In the genomic region with DNA sequence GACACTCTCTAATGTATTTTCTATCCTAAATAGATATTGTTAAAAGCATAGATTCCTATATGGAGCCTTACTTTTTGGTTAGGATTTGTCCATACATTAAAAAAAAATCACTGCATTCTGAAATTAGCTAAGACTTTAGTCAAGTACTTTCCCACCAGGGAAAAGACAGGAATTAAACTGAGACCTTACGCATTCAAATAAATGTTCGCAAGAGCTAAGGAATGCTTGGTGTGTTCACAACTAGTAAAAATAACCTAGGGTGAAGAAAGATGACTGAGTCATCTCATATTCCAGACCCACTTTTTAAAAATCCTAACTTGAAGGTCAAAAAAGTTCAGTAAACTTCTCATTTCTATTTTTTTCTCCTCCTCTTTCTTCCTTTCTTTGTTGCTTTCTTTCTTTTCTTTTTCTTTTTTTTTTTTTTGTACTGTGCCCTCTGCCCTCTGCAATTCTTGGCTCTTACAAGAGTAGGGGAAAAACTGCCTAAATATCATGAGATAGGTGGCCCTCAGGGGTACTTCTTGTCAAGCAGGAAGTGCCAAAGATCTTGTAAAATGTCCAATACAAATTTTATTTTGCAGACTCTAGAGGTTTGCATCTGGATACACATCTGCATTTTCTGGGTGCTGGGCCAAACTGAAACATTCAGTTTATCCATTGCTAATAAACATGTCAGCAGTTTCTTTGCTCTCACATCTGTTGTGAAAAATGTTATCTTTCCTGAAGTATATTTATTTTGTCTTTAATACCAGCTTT, we compare ENCODE assay signal across 12 cellular contexts.
DNase-seq lines count a peak whose midpoint lies in the region; ATAC-seq and TF ChIP-seq lines count a peak whose summit lies in the region.
"Had no signal": no experiment of that assay in that cellular context is flagged by ENCODE, and none has a peak within 500 bp of the region (broad histone marks: within the 10 kb centered on the region; RNA-seq: fewer than 3 reads in every experiment).

No MANE protein-coding gene starts in this region.

- no peaks in the 10 kb centered on the region for H3K9me2 ChIP-seq in GM23338 (ENCODE audit: insufficient read depth)

- TF ChIP-seq CTCF in ascending aorta (IDR thresholded peaks at IDR 0.05) (no peak), GM23338 (conservative IDR thresholded peaks at IDR 0.05; ENCODE audit: low read depth in 2 of 2) (no peak), prostate gland (IDR thresholded peaks at IDR 0.05) (no peak)

- no peak overlapping the region for H2BK5ac ChIP-seq in mesendoderm (ENCODE audit: low read length)

- no peaks in the 10 kb centered on the region for H3K27me3 Mint-ChIP-seq in GM23338 (ENCODE audit: insufficient read depth, low read depth, poor library complexity)

- intact Hi-C loops in ascending aorta (cut with DNase I): loop anchor here (5.0 kb wide), 3 partner anchors 98 to 213 kb away; a partner anchor contains a TSS
- intact Hi-C loops in prostate gland (cut with DNase I): no loop called here

- H2AK5ac ChIP-seq in mesendoderm (ENCODE audit: low read length): no peak overlapping the region

- H3K36me3 Mint-ChIP-seq in GM23338 (ENCODE audit: low read depth): no peaks in the 10 kb centered on the region

- H3K18ac ChIP-seq in mesendoderm (ENCODE audit: low read length): no peak overlapping the region

- 68% methylated on average over 2 of the region's 2 CpGs for WGBS in prostate gland
- WGBS in mesendoderm (ENCODE audit: extremely low coverage, insufficient coverage, low lambda C conversion rate): no CpG with 5 or more reads among the region's 2 CpGs

- peak overlapping the region; percentile 45 for H3K9ac ChIP-seq in skeletal muscle satellite cell (ENCODE audit: low read depth, low read length)
- H3K9ac ChIP-seq in mesendoderm (ENCODE audit: low read length): no peak overlapping the region

- no peak overlapping the region for H3K4me3 Mint-ChIP-seq in GM23338

- H3K79me1 ChIP-seq in mesendoderm (ENCODE audit: low read length): no peaks in the 10 kb centered on the region

- no peak for ATAC-seq in GM23338

- H3K9me3 ChIP-seq in ascending aorta (no peaks in the 10 kb centered on the region), skeletal muscle satellite cell (replicated peaks; ENCODE audit: low read length) (no peaks in the 10 kb centered on the region), prostate gland (no peaks in the 10 kb centered on the region)

- DNase-seq in Daoy (ENCODE audit: low read depth) (peak; percentile 30), ascending aorta (ENCODE audit: low spot score in 2 of 2) (no peak), glomerular visceral epithelial cell (ENCODE audit: extremely low spot score) (peak; percentile 9), NCI-H2107 treated with DMSO at 0.1 percent for 48 hours (lab: John Stamatoyannopoulos, UW; ENCODE audit: unreplicated experiment) (no peak), GM23338 (ENCODE audit: low spot score) (no peak), prostate gland (ENCODE audit: low spot score) (no peak), mesendoderm (no peak)
- DNase-seq: NCI-H446 treated with DMSO at 0.1 percent for 48 hours, occipital lobe had no signal

- H3K4ac ChIP-seq in mesendoderm (ENCODE audit: low read depth, low read length): no peak overlapping the region

- H3K4me3 ChIP-seq in ascending aorta (no peak overlapping the region), skeletal muscle satellite cell (ENCODE audit: low read length) (no peak overlapping the region), GM23338 (no peak overlapping the region), prostate gland (no peak overlapping the region), mesendoderm (ENCODE audit: low read length) (no peak overlapping the region)

- H3K23ac ChIP-seq in mesendoderm (ENCODE audit: low read length): no peak overlapping the region

- H4K8ac ChIP-seq in mesendoderm (ENCODE audit: low read depth, low read length): no peak overlapping the region

- H2BK15ac ChIP-seq in mesendoderm (replicated peaks; ENCODE audit: low read depth): no peak overlapping the region

- H3K27me3 ChIP-seq in ascending aorta: no peaks in the 10 kb centered on the region
- no peaks in the 10 kb centered on the region for H3K27me3 ChIP-seq in skeletal muscle satellite cell (ENCODE audit: control insufficient read depth, insufficient read depth, low read length)
- no peaks in the 10 kb centered on the region for H3K27me3 ChIP-seq in GM23338 (ENCODE audit: insufficient read depth)
- H3K27me3 ChIP-seq in prostate gland (replicated peaks; ENCODE audit: insufficient read depth): no peaks in the 10 kb centered on the region
- no peaks in the 10 kb centered on the region for H3K27me3 ChIP-seq in mesendoderm (ENCODE audit: insufficient read depth, low read length, poor library complexity)

- no peak overlapping the region for H3K56ac ChIP-seq in mesendoderm (ENCODE audit: low read length)

- no peaks in the 10 kb centered on the region for H4K20me1 ChIP-seq in GM23338 (replicated peaks; ENCODE audit: insufficient read depth)

- no peaks in the 10 kb centered on the region for H3K79me2 ChIP-seq in GM23338 (replicated peaks; ENCODE audit: insufficient read depth)
- no peaks in the 10 kb centered on the region for H3K79me2 ChIP-seq in mesendoderm (ENCODE audit: control insufficient read depth, insufficient read depth, low read length)

- H3K36me3 ChIP-seq in ascending aorta (no peaks in the 10 kb centered on the region), skeletal muscle satellite cell (ENCODE audit: insufficient read depth, low read length) (no peaks in the 10 kb centered on the region), GM23338 (ENCODE audit: insufficient read depth) (no peaks in the 10 kb centered on the region), prostate gland (no peaks in the 10 kb centered on the region), mesendoderm (ENCODE audit: control insufficient read depth, insufficient read depth, low read length) (no peaks in the 10 kb centered on the region)

- H3F3A ChIP-seq in GM23338 (replicated peaks; ENCODE audit: low read depth): no peaks in the 10 kb centered on the region

- no peaks in the 10 kb centered on the region for H3K9me3 Mint-ChIP-seq in GM23338

- no peak overlapping the region for H2AFZ ChIP-seq in GM23338

- H3K27ac ChIP-seq in ascending aorta (peak overlapping the region; percentile 85 to 90), GM23338 (ENCODE audit: low read depth) (no peak overlapping the region), prostate gland (no peak overlapping the region), mesendoderm (ENCODE audit: low read depth, low read length) (no peak overlapping the region)
- H3K27ac ChIP-seq: C4-2B, epithelial cell of prostate had no signal

- H3K4me2 ChIP-seq in skeletal muscle satellite cell (ENCODE audit: low read length) (peak overlapping the region; percentile 41), GM23338 (no peak overlapping the region), mesendoderm (ENCODE audit: low read length) (no peak overlapping the region)

- H4K5ac ChIP-seq in mesendoderm (ENCODE audit: low read length): no peak overlapping the region

- H2BK120ac ChIP-seq in mesendoderm (ENCODE audit: low read depth, low read length): no peak overlapping the region

- no peaks in the 10 kb centered on the region; the same call in 2 of the 3 replicates for H3K4me1 Mint-ChIP-seq in GM23338

- no peak overlapping the region for H3K27ac Mint-ChIP-seq in GM23338

- H3K4me1 ChIP-seq in ascending aorta (peaks cover 3 to 27% of the 10 kb centered on the region in 2 donors), skeletal muscle satellite cell (ENCODE audit: control insufficient read depth, insufficient read depth, low read length) (peaks cover 23% of the 10 kb centered on the region), GM23338 (ENCODE audit: insufficient read depth) (no peaks in the 10 kb centered on the region), prostate gland (replicated peaks) (no peaks in the 10 kb centered on the region), mesendoderm (ENCODE audit: control insufficient read depth, low read depth, low read length) (no peaks in the 10 kb centered on the region)

- TF ChIP-seq POLR2A in prostate gland (IDR thresholded peaks at IDR 0.05): no peak

TF ChIP-seq in GM23338, 12 proteins besides CTCF, POLR2A, EP300 and RAD21 (continues in another document):
- TF ChIP-seq, protein P1, sequence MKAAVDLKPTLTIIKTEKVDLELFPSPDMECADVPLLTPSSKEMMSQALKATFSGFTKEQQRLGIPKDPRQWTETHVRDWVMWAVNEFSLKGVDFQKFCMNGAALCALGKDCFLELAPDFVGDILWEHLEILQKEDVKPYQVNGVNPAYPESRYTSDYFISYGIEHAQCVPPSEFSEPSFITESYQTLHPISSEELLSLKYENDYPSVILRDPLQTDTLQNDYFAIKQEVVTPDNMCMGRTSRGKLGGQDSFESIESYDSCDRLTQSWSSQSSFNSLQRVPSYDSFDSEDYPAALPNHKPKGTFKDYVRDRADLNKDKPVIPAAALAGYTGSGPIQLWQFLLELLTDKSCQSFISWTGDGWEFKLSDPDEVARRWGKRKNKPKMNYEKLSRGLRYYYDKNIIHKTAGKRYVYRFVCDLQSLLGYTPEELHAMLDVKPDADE (IDR thresholded peaks at IDR 0.05): no peak
- TF ChIP-seq EZH2phosphoT487 (IDR thresholded peaks at IDR 0.05; ENCODE audit: unreplicated experiment) (no peak), POLR2AphosphoS5 (IDR thresholded peaks at IDR 0.05; ENCODE audit: low read depth) (no peak), NANOG (IDR thresholded peaks at IDR 0.05; ENCODE audit: borderline replicate concordance) (no peak)

Comparison
In these comparisons a context has a peak if more than half of its experiments do, and no peak if none do; other contexts are left out.
1. DNase-seq: peak in Daoy (single experiment) and glomerular visceral epithelial cell (single experiment); none in ascending aorta (0 of 2), NCI-H2107 treated with DMSO at 0.1 percent for 48 hours (single experiment), GM23338 (single experiment), prostate gland (single experiment) and mesendoderm (single experiment).
2. H3K27ac ChIP-seq: peak in ascending aorta (2 of 2); none in GM23338 (single experiment), prostate gland (0 of 2) and mesendoderm (single experiment).